ENCODE assay signal across 26 cellular contexts in the genomic region with DNA sequence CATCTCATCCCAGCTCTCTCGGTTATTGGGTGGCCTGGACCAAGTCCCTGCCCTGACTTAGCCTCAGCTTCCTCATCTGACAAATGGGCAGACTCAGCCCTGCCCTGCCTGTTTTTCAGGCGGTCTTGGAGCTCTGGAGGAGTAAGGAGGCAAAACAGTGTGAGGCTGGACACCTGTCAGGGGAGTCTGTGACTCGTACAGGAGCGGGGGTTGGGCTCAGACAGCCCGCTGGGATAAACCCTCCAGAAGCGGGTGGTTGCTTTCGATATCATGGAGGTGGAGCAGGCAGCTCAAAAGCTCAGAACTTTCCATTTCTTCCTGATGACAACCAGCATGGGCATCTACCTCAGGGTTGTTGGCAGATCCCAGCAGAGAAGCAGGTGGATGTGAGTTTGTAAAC.
DNase-seq lines count a peak whose midpoint lies in the region; ATAC-seq, FAIRE-seq and TF ChIP-seq lines count a peak whose summit lies in the region.
"Had no signal": no experiment of that assay in that cellular context is flagged by ENCODE, and none has a peak within 500 bp of the region (broad histone marks: within the 10 kb centered on the region; RNA-seq: fewer than 3 reads in every experiment).

No MANE protein-coding gene starts in this region.

- H3K23ac ChIP-seq in H9 (ENCODE audit: insufficient read length, low read depth, low read length), result no peak overlapping the region

- H2BK120ac ChIP-seq in H9 (ENCODE audit: low read depth, low read length, poor library complexity, severe bottlenecking), result no peak overlapping the region

- no peak overlapping the region for H2AFZ ChIP-seq in H9 (ENCODE audit: low read length)

- H3K27ac Mint-ChIP-seq in H9, result no peak overlapping the region
- H3K27ac Mint-ChIP-seq: CD4-positive, alpha-beta memory T cell; CD4-positive, CD25-positive, alpha-beta regulatory T cell; CD8-positive, alpha-beta memory T cell had no signal

- peaks cover 6% of the 10 kb centered on the region; the same call in 1 of the 2 replicates for H3K36me3 ChIP-seq in WERI-Rb-1
- H3K36me3 ChIP-seq in bronchial epithelial cell (ENCODE audit: control insufficient read depth, insufficient read depth, low read length), result no peaks in the 10 kb centered on the region
- peaks cover 0 to 3% of the 10 kb centered on the region in 2 donors for H3K36me3 ChIP-seq in psoas muscle (ENCODE audit: insufficient read depth in 1 of 2, low read depth in 1 of 2)
- no peaks in the 10 kb centered on the region for H3K36me3 ChIP-seq in colonic mucosa
- H3K36me3 ChIP-seq: BE2C, BLaER1 had no signal

- H3T11ph ChIP-seq in H9 (ENCODE audit: low read length), result no peak overlapping the region

- no peak overlapping the region for H2BK15ac ChIP-seq in H9 (ENCODE audit: low read depth, low read length)

- H3K4me3 ChIP-seq in WERI-Rb-1 (ENCODE audit: low read depth, low read length), result no peak overlapping the region
- H3K4me3 ChIP-seq in bronchial epithelial cell (ENCODE audit: low read depth, low read length), result no peak overlapping the region
- no peak overlapping the region for H3K4me3 ChIP-seq in psoas muscle
- no peak overlapping the region for H3K4me3 ChIP-seq in colonic mucosa
- H3K4me3 ChIP-seq: BLaER1 had no signal

- FAIRE-seq in bronchial epithelial cell (lab: Jason Lieb, UNC), result peak; percentile 70
- FAIRE-seq: A204.1, G401.6, GM12891, GM19239 had no signal

- peak overlapping the region; percentile 29 for H3K56ac ChIP-seq in H9 (ENCODE audit: insufficient read length, low read depth, low read length)

- H3K9ac ChIP-seq in H9 (ENCODE audit: extremely low read depth, insufficient read length, low read length) (no peak overlapping the region), colonic mucosa (ENCODE audit: low read depth in 2 of 2, low read length in 2 of 2) (no peak overlapping the region)
- H3K9ac ChIP-seq: BLaER1 had no signal

- TF ChIP-seq CTCF in H9 (conservative IDR thresholded peaks at IDR 0.05) (no peak), WERI-Rb-1 (IDR thresholded peaks at IDR 0.05; ENCODE audit: low read depth, low read length) (no peak), bronchial epithelial cell (IDR thresholded peaks at IDR 0.05; ENCODE audit: insufficient read depth, low read length, severe bottlenecking) (no peak), psoas muscle (IDR thresholded peaks at IDR 0.05) (no peak), colonic mucosa (IDR thresholded peaks at IDR 0.05) (no peak)

- H3K4me2 ChIP-seq in H9 (ENCODE audit: insufficient read depth, insufficient read length, low read length), result no peak overlapping the region
- H3K4me2 ChIP-seq: BLaER1 had no signal

- no peaks in the 10 kb centered on the region for H4K20me1 ChIP-seq in H9 (ENCODE audit: control insufficient read depth, insufficient read depth, insufficient read length)
- H4K20me1 ChIP-seq: BLaER1 had no signal

- H3K4me1 ChIP-seq in H9 (ENCODE audit: insufficient read depth, low read length), result no peaks in the 10 kb centered on the region
- H3K4me1 ChIP-seq in psoas muscle, result peaks cover 68% of the 10 kb centered on the region
- no peaks in the 10 kb centered on the region for H3K4me1 ChIP-seq in colonic mucosa

- DNase-seq in H9 (no peak), WERI-Rb-1 (peak; percentile 62), bronchial epithelial cell (ENCODE audit: low read depth) (no peak), psoas muscle (peak in 1 of 2 donors; percentile 35), DMS53 treated with DMSO at 0.1 percent for 48 hours (lab: John Stamatoyannopoulos, UW; ENCODE audit: unreplicated experiment) (no peak), colonic mucosa (no peak)
- DNase-seq: 8988T; ACHN; BE2C; C1 segment of cervical spinal cord; CD4-positive, alpha-beta memory T cell; CD4-positive, CD25-positive, alpha-beta regulatory T cell; CD8-positive, alpha-beta memory T cell; COR-L47; DMS 273 treated with DMSO at 0.1 percent for 48 hours; DMS153; DMS53; DMS79 treated with DMSO at 0.1 percent for 48 hours; GF-D8 had no signal

- no peaks in the 10 kb centered on the region; a peak in 1 of 5 replicates for H3K9me3 Mint-ChIP-seq in H9

- no peak for ATAC-seq in psoas muscle
- no peak for ATAC-seq in HG03108 (IDR thresholded peaks at IDR 0.05; ENCODE audit: unreplicated experiment)

- H2BK20ac ChIP-seq in H9 (ENCODE audit: low read depth, low read length, poor library complexity, severe bottlenecking), result no peak overlapping the region

- H4K5ac ChIP-seq in H9 (ENCODE audit: insufficient read length, low read depth, low read length), result no peak overlapping the region

- no peaks in the 10 kb centered on the region for H3K23me2 ChIP-seq in H9 (ENCODE audit: insufficient read length, low read depth, low read length, poor library complexity, severe bottlenecking)

- H3K27ac ChIP-seq in H9 (ENCODE audit: insufficient read length, low read depth, low read length), result no peak overlapping the region
- H3K27ac ChIP-seq in WERI-Rb-1, result 0 out of 2 replicates have a peak overlapping the region, but pooled peaks have one; percentile 3
- peak overlapping the region; percentile 54 for H3K27ac ChIP-seq in psoas muscle
- H3K27ac ChIP-seq in colonic mucosa, result no peak overlapping the region
- H3K27ac ChIP-seq: BLaER1 had no signal

- no peak overlapping the region for H2AK5ac ChIP-seq in H9 (ENCODE audit: insufficient read length, low read length)

- no peak overlapping the region; the same call in 1 of the 2 replicates for H3K14ac ChIP-seq in H9 (ENCODE audit: insufficient read depth, low read length)

- H2BK5ac ChIP-seq in H9 (ENCODE audit: insufficient read length, low read length), result no peak overlapping the region

- no peak overlapping the region for H3K4ac ChIP-seq in H9 (ENCODE audit: low read depth, low read length)

- H3K18ac ChIP-seq in H9 (ENCODE audit: insufficient read length, low read depth, low read length), result no peak overlapping the region

- peaks cover 9 to 26% of the 10 kb centered on the region in 2 experiments for H3K4me1 Mint-ChIP-seq in H9
- H3K4me1 Mint-ChIP-seq: CD4-positive, alpha-beta memory T cell; CD4-positive, CD25-positive, alpha-beta regulatory T cell; CD8-positive, alpha-beta memory T cell had no signal

- no peak overlapping the region for H3K4me3 Mint-ChIP-seq in H9
- H3K4me3 Mint-ChIP-seq: CD14-positive monocyte; CD4-positive, alpha-beta memory T cell; CD4-positive, CD25-positive, alpha-beta regulatory T cell; CD8-positive, alpha-beta memory T cell had no signal

- H2BK12ac ChIP-seq in H9 (ENCODE audit: insufficient read length, low read depth, low read length), result no peak overlapping the region

- peaks cover 17% of the 10 kb centered on the region for H3K27me3 Mint-ChIP-seq in H9 (ENCODE audit: low read depth)

- H4K91ac ChIP-seq in H9 (ENCODE audit: insufficient read length, low read depth, low read length), result no peak overlapping the region

- H3K79me2 ChIP-seq in H9 (ENCODE audit: insufficient read depth, low read length), result no peaks in the 10 kb centered on the region

- H3K27me3 ChIP-seq in H9 (ENCODE audit: insufficient read depth, low read length) (no peaks in the 10 kb centered on the region), WERI-Rb-1 (ENCODE audit: insufficient read depth, low read depth, severe bottlenecking) (no peaks in the 10 kb centered on the region), bronchial epithelial cell (ENCODE audit: control insufficient read depth, insufficient read depth, low read length) (no peaks in the 10 kb centered on the region), psoas muscle (ENCODE audit: insufficient read depth in 3 of 3, low read length in 2 of 3) (no peaks in the 10 kb centered on the region), colonic mucosa (no peaks in the 10 kb centered on the region)
- H3K27me3 ChIP-seq: BE2C, BLaER1 had no signal

- no peaks in the 10 kb centered on the region for H3K36me3 Mint-ChIP-seq in H9 (ENCODE audit: insufficient read depth in 1 of 3, low read depth in 3 of 3)
- H3K36me3 Mint-ChIP-seq: CD14-positive monocyte; CD4-positive, alpha-beta memory T cell; CD4-positive, CD25-positive, alpha-beta regulatory T cell; CD8-positive, alpha-beta memory T cell had no signal

- intact Hi-C loops in psoas muscle (cut with DNase I), result no loop called here
- intact Hi-C loops in colonic mucosa (cut with DNase I), result no loop called here

- H4K8ac ChIP-seq in H9 (replicated peaks; ENCODE audit: insufficient read length, low read depth, low read length), result no peak overlapping the region

- WGBS in H9 (ENCODE audit: extremely low coverage, insufficient read length, low lambda C conversion rate), result no CpG with 5 or more reads among the region's 7 CpGs
- 69 to 80% (median 78%) methylated on average over 7 of the region's 7 CpGs for WGBS in psoas muscle, 3 donors

- H3K9me3 ChIP-seq in H9 (ENCODE audit: control insufficient read depth, low read depth, low read length) (no peaks in the 10 kb centered on the region), WERI-Rb-1 (ENCODE audit: severe bottlenecking) (no peaks in the 10 kb centered on the region), psoas muscle (no peaks in the 10 kb centered on the region), colonic mucosa (no peaks in the 10 kb centered on the region)
- H3K9me3 ChIP-seq: BE2C, BLaER1 had no signal

- no peaks in the 10 kb centered on the region for H3K79me1 ChIP-seq in H9 (ENCODE audit: insufficient read depth, low read depth, low read length, poor library complexity, severe bottlenecking)

Comparison
In these comparisons a context has a peak if more than half of its experiments do, and no peak if none do; other contexts are left out.
1. H3K27ac ChIP-seq: peak in WERI-Rb-1 (single experiment) and psoas muscle (single experiment); none in H9 (single experiment) and colonic mucosa (single experiment).